ENCODE assay signal across 1 cellular context in genomic region chr19:4060621-4061177, GRCh38.
TF ChIP-seq lines count a peak whose summit lies in the region.

No MANE protein-coding gene starts in this region.

TF ChIP-seq in HepG2, 621 proteins besides CTCF, POLR2A, EP300 and RAD21 (continued from another document and continues in another):
- TF ChIP-seq NFAT5 (CRISPR knock-in tag; IDR thresholded peaks at IDR 0.05) (no peak), ZNF720 (CRISPR knock-in tag; IDR thresholded peaks at IDR 0.05) (no peak), NCOA1 (CRISPR knock-in tag; IDR thresholded peaks at IDR 0.05) (no peak), PTBP1 (IDR thresholded peaks at IDR 0.05; ENCODE audit: low read depth, low read length, poor library complexity, severe bottlenecking) (no peak), ZNF883 (CRISPR knock-in tag; IDR thresholded peaks at IDR 0.05; ENCODE audit: not compliant biosample characterization) (no peak), MBD4 (IDR thresholded peaks at IDR 0.05; ENCODE audit: borderline replicate concordance, low read length) (no peak), RXRB (CRISPR knock-in tag; IDR thresholded peaks at IDR 0.05; ENCODE audit: borderline replicate concordance) (no peak), KDM4B (CRISPR knock-in tag; IDR thresholded peaks at IDR 0.05) (no peak), AKAP8 (CRISPR knock-in tag; IDR thresholded peaks at IDR 0.05) (peak; percentile 15; the same call in 1 of the 2 replicates), NFE2 (CRISPR knock-in tag; IDR thresholded peaks at IDR 0.05) (no peak), PRDM10 (CRISPR knock-in tag; IDR thresholded peaks at IDR 0.05; ENCODE audit: low read depth) (no peak), NR2F2 (IDR thresholded peaks at IDR 0.05; ENCODE audit: borderline replicate concordance, low read depth) (peak; percentile 7; the same call in 1 of the 2 replicates), ZNF446 (CRISPR knock-in tag; IDR thresholded peaks at IDR 0.05) (no peak), SP140L (CRISPR knock-in tag; IDR thresholded peaks at IDR 0.05; ENCODE audit: borderline replicate concordance) (no peak), SOX13 (IDR thresholded peaks at IDR 0.05) (no peak), SOX13 (CRISPR knock-in tag; conservative IDR thresholded peaks at IDR 0.05 in 1 of 2, IDR thresholded peaks at IDR 0.05 in 1 of 2) (no peak), ZNF224 (CRISPR knock-in tag; IDR thresholded peaks at IDR 0.05) (no peak), ZNF432 (CRISPR knock-in tag; IDR thresholded peaks at IDR 0.05; ENCODE audit: borderline replicate concordance) (no peak), ZEB1 (IDR thresholded peaks at IDR 0.05; ENCODE audit: insufficient replicate concordance, low read depth) (peak; percentile 16), NFYB (CRISPR knock-in tag; IDR thresholded peaks at IDR 0.05) (no peak), GTF3A (CRISPR knock-in tag; conservative IDR thresholded peaks at IDR 0.05) (no peak), TMF1 (CRISPR knock-in tag; IDR thresholded peaks at IDR 0.05; ENCODE audit: low read depth) (no peak), ISX (CRISPR knock-in tag; conservative IDR thresholded peaks at IDR 0.05) (no peak), HDAC2 (CRISPR knock-in tag; IDR thresholded peaks at IDR 0.05) (no peak), IRF9 (CRISPR knock-in tag; IDR thresholded peaks at IDR 0.05; ENCODE audit: borderline replicate concordance) (no peak), ETV6 (CRISPR knock-in tag; conservative IDR thresholded peaks at IDR 0.05) (no peak), ZNF225 (CRISPR knock-in tag; IDR thresholded peaks at IDR 0.05) (no peak), AGO1 (IDR thresholded peaks at IDR 0.05; ENCODE audit: low read depth, low read length, poor library complexity, severe bottlenecking) (peak; percentile 10), MIER3 (CRISPR knock-in tag; IDR thresholded peaks at IDR 0.05; ENCODE audit: borderline replicate concordance) (no peak), THAP11 (CRISPR knock-in tag; IDR thresholded peaks at IDR 0.05) (no peak), MAFF (IDR thresholded peaks at IDR 0.05; ENCODE audit: low read depth, low read length) (no peak), ATF5 (CRISPR knock-in tag; IDR thresholded peaks at IDR 0.05; ENCODE audit: low read depth) (no peak), ZNF607 (CRISPR knock-in tag; IDR thresholded peaks at IDR 0.05; ENCODE audit: borderline replicate concordance) (no peak), ZNF382 (CRISPR knock-in tag; IDR thresholded peaks at IDR 0.05; ENCODE audit: borderline replicate concordance) (no peak)
- TF ChIP-seq, protein P1, sequence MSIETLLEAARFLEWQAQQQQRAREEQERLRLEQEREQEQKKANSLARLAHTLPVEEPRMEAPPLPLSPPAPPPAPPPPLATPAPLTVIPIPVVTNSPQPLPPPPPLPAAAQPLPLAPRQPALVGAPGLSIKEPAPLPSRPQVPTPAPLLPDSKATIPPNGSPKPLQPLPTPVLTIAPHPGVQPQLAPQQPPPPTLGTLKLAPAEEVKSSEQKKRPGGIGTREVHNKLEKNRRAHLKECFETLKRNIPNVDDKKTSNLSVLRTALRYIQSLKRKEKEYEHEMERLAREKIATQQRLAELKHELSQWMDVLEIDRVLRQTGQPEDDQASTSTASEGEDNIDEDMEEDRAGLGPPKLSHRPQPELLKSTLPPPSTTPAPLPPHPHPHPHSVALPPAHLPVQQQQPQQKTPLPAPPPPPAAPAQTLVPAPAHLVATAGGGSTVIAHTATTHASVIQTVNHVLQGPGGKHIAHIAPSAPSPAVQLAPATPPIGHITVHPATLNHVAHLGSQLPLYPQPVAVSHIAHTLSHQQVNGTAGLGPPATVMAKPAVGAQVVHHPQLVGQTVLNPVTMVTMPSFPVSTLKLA (IDR thresholded peaks at IDR 0.05), result no peak
- TF ChIP-seq, protein P2, sequence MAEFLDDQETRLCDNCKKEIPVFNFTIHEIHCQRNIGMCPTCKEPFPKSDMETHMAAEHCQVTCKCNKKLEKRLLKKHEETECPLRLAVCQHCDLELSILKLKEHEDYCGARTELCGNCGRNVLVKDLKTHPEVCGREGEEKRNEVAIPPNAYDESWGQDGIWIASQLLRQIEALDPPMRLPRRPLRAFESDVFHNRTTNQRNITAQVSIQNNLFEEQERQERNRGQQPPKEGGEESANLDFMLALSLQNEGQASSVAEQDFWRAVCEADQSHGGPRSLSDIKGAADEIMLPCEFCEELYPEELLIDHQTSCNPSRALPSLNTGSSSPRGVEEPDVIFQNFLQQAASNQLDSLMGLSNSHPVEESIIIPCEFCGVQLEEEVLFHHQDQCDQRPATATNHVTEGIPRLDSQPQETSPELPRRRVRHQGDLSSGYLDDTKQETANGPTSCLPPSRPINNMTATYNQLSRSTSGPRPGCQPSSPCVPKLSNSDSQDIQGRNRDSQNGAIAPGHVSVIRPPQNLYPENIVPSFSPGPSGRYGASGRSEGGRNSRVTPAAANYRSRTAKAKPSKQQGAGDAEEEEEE (CRISPR knock-in tag; IDR thresholded peaks at IDR 0.05; ENCODE audit: borderline replicate concordance), result no peak
- TF ChIP-seq, protein P3, sequence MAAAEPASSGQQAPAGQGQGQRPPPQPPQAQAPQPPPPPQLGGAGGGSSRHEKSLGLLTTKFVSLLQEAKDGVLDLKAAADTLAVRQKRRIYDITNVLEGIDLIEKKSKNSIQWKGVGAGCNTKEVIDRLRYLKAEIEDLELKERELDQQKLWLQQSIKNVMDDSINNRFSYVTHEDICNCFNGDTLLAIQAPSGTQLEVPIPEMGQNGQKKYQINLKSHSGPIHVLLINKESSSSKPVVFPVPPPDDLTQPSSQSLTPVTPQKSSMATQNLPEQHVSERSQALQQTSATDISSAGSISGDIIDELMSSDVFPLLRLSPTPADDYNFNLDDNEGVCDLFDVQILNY (CRISPR knock-in tag; conservative IDR thresholded peaks at IDR 0.05), result no peak
- TF ChIP-seq, protein P4, sequence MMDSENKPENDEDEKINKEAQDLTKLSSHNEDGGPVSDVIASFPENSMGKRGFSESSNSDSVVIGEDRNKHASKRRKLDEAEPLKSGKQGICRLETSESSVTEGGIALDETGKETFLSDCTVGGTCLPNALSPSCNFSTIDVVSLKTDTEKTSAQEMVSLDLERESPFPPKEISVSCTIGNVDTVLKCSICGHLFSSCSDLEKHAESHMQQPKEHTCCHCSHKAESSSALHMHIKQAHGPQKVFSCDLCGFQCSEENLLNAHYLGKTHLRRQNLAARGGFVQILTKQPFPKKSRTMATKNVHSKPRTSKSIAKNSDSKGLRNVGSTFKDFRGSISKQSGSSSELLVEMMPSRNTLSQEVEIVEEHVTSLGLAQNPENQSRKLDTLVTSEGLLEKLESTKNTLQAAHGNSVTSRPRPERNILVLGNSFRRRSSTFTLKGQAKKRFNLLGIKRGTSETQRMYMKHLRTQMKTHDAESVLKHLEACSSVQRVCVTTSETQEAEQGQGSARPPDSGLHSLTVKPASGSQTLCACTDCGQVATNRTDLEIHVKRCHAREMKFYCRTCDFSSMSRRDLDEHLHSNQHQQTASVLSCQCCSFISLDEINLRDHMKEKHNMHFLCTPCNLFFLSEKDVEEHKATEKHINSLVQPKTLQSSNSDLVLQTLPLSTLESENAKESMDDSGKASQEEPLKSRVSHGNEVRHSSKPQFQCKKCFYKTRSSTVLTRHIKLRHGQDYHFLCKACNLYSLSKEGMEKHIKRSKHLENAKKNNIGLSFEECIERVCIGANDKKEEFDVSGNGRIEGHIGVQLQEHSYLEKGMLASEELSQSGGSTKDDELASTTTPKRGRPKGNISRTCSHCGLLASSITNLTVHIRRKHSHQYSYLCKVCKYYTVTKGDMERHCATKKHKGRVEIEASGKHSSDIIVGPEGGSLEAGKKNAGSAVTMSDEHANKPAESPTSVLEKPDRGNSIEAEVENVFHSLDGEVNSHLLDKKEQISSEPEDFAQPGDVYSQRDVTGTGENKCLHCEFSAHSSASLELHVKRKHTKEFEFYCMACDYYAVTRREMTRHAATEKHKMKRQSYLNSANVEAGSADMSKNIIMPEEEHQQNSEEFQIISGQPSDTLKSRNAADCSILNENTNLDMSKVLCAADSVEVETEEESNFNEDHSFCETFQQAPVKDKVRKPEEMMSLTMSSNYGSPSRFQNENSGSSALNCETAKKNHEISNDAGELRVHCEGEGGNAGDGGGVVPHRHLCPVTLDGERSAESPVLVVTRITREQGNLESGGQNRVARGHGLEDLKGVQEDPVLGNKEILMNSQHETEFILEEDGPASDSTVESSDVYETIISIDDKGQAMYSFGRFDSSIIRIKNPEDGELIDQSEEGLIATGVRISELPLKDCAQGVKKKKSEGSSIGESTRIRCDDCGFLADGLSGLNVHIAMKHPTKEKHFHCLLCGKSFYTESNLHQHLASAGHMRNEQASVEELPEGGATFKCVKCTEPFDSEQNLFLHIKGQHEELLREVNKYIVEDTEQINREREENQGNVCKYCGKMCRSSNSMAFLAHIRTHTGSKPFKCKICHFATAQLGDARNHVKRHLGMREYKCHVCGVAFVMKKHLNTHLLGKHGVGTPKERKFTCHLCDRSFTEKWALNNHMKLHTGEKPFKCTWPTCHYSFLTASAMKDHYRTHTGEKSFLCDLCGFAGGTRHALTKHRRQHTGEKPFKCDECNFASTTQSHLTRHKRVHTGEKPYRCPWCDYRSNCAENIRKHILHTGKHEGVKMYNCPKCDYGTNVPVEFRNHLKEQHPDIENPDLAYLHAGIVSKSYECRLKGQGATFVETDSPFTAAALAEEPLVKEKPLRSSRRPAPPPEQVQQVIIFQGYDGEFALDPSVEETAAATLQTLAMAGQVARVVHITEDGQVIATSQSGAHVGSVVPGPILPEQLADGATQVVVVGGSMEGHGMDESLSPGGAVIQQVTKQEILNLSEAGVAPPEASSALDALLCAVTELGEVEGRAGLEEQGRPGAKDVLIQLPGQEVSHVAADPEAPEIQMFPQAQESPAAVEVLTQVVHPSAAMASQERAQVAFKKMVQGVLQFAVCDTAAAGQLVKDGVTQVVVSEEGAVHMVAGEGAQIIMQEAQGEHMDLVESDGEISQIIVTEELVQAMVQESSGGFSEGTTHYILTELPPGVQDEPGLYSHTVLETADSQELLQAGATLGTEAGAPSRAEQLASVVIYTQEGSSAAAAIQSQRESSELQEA (CRISPR knock-in tag; IDR thresholded peaks at IDR 0.05; ENCODE audit: not compliant biosample characterization), result no peak
